ENCODE assay signal across 1 cellular context in the genomic region with DNA sequence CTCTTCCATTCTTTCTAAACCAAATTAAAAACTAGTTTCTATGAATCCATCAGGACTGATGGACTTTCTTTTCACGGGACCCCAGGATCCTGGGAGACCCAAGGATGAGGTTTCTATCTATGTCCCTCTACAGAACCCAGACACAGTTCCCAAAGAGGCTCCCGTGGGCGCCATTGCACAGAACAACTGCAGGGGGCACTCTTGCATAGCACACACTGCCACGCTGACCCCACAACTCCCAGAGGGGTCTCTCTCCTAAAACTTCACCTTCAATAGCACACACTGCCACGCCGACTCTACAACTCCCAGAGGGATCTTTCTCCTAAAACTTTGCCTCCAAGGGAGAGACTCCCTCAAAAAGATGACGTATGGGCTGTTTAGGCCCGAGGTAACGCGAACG.
TF ChIP-seq lines count a peak whose summit lies in the region.

No MANE protein-coding gene starts in this region.

TF ChIP-seq in HCT116, 20 proteins besides CTCF, POLR2A, EP300 and RAD21 (continued from another document):
- TF ChIP-seq, protein P1, sequence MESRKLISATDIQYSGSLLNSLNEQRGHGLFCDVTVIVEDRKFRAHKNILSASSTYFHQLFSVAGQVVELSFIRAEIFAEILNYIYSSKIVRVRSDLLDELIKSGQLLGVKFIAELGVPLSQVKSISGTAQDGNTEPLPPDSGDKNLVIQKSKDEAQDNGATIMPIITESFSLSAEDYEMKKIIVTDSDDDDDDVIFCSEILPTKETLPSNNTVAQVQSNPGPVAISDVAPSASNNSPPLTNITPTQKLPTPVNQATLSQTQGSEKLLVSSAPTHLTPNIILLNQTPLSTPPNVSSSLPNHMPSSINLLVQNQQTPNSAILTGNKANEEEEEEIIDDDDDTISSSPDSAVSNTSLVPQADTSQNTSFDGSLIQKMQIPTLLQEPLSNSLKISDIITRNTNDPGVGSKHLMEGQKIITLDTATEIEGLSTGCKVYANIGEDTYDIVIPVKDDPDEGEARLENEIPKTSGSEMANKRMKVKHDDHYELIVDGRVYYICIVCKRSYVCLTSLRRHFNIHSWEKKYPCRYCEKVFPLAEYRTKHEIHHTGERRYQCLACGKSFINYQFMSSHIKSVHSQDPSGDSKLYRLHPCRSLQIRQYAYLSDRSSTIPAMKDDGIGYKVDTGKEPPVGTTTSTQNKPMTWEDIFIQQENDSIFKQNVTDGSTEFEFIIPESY (IDR thresholded peaks at IDR 0.05; ENCODE audit: extremely low read depth, insufficient replicate concordance, low read length) = no peak
- TF ChIP-seq FOSL1 (IDR thresholded peaks at IDR 0.05; ENCODE audit: low read depth) = no peak
- TF ChIP-seq SRF (IDR thresholded peaks at IDR 0.05; ENCODE audit: low read depth) = no peak
- no peak for TF ChIP-seq ZFX (IDR thresholded peaks at IDR 0.05)
- TF ChIP-seq CEBPB (IDR thresholded peaks at IDR 0.05; ENCODE audit: low read depth) = no peak
- TF ChIP-seq CBX3 (IDR thresholded peaks at IDR 0.05; ENCODE audit: low read depth) = no peak
- TF ChIP-seq ZNF274 (IDR thresholded peaks at IDR 0.05; ENCODE audit: low read depth, low read length) = no peak
